8 cellular contexts compared by ENCODE assay signal in genomic region chr1:59947047-59947938, GRCh38. TPM values are rescaled to one million over a fixed set of nuclear protein-coding genes. Genes with fewer than 3 reads are reported as not detected.
DNase-seq lines count a peak whose midpoint lies in the region; ATAC-seq and TF ChIP-seq lines count a peak whose summit lies in the region.

No MANE protein-coding gene starts in this region.

- 5% methylated on average over 6 of the region's 6 CpGs for WGBS in upper lobe of left lung, 2 donors

- H3K9me3 Mint-ChIP-seq in natural killer cell treated with Interleukin-12 subunit alpha and Interleukin-12 subunit beta and Interleukin-15 and Interleukin-18, amount 100 ng/mL, for 72 hours = no peaks in the 10 kb centered on the region

- TF ChIP-seq POLR2A in upper lobe of left lung (IDR thresholded peaks at IDR 0.05) = no peak

- H3K27me3 ChIP-seq in upper lobe of left lung = no peaks in the 10 kb centered on the region

- H3K36me3 ChIP-seq in upper lobe of left lung = no peaks in the 10 kb centered on the region

- peak; percentile 91 for ATAC-seq in GM19438 (IDR thresholded peaks at IDR 0.05; ENCODE audit: low read depth, unreplicated experiment)
- peak; percentile 88 for ATAC-seq in HG03442 (IDR thresholded peaks at IDR 0.05; ENCODE audit: unreplicated experiment)
- peak; percentile 69 to 75 for ATAC-seq in natural killer cell treated with Interleukin-12 subunit alpha and Interleukin-12 subunit beta and Interleukin-15 and Interleukin-18, amount 100 ng/mL, for 72 hours
- ATAC-seq in upper lobe of left lung (ENCODE audit: low FRiP score in 2 of 2) = peak; percentile 85 to 94

- H3K27me3 Mint-ChIP-seq in natural killer cell treated with Interleukin-12 subunit alpha and Interleukin-12 subunit beta and Interleukin-15 and Interleukin-18, amount 100 ng/mL, for 72 hours = peaks cover 13 to 14% of the 10 kb centered on the region in 2 donors

- no peak for TF ChIP-seq EP300 in upper lobe of left lung (IDR thresholded peaks at IDR 0.05)

- no peak overlapping the region for H3K4me3 ChIP-seq in upper lobe of left lung

- H3K27ac Mint-ChIP-seq in natural killer cell treated with Interleukin-12 subunit alpha and Interleukin-12 subunit beta and Interleukin-15 and Interleukin-18, amount 100 ng/mL, for 72 hours = no peak overlapping the region

- H3K9me3 ChIP-seq in upper lobe of left lung = no peaks in the 10 kb centered on the region

- no peaks in the 10 kb centered on the region for H3K4me1 ChIP-seq in upper lobe of left lung

- no peak overlapping the region for H3K4me3 Mint-ChIP-seq in natural killer cell treated with Interleukin-12 subunit alpha and Interleukin-12 subunit beta and Interleukin-15 and Interleukin-18, amount 100 ng/mL, for 72 hours

- peak; percentile 66 to 88 (median 82) for TF ChIP-seq CTCF in upper lobe of left lung (IDR thresholded peaks at IDR 0.05)

- DNase-seq in DMS 273 treated with DMSO at 0.1 percent for 48 hours (lab: John Stamatoyannopoulos, UW) (peak; percentile 22), NCI-H82 (lab: John Stamatoyannopoulos, UW) (peak; percentile 84), fibroblast of gingiva (ENCODE audit: low read depth) (peak; percentile 56), upper lobe of left lung (peak in 1 of 2 donors; percentile 60)
- peak; percentile 19 for DNase-seq in activated CD8-positive, alpha-beta memory T cell treated with anti-CD3 and anti-CD28 coated beads, Interleukin-2, amount 50 U/mL, for 1 hour (ENCODE audit: extremely low read depth)
- DNase-seq in natural killer cell treated with Interleukin-12 subunit alpha and Interleukin-12 subunit beta and Interleukin-15 and Interleukin-18, amount 100 ng/mL, for 72 hours (ENCODE audit: low spot score) = no peak

- H3K27ac ChIP-seq in upper lobe of left lung = no peak overlapping the region

- no peaks in the 10 kb centered on the region for H3K4me1 Mint-ChIP-seq in natural killer cell treated with Interleukin-12 subunit alpha and Interleukin-12 subunit beta and Interleukin-15 and Interleukin-18, amount 100 ng/mL, for 72 hours (ENCODE audit: low read depth in 2 of 2)

- H3K36me3 Mint-ChIP-seq in natural killer cell treated with Interleukin-12 subunit alpha and Interleukin-12 subunit beta and Interleukin-15 and Interleukin-18, amount 100 ng/mL, for 72 hours = no peaks in the 10 kb centered on the region

RNA-seq across cellular contexts. Expression of gene CYP2J2, which starts 20.7 kb away (rescaled TPM):
- total RNA-seq in natural killer cell treated with Interleukin-12 subunit alpha and Interleukin-12 subunit beta and Interleukin-15 and Interleukin-18, amount 100 ng/mL, for 72 hours = not detected
- 10 to 100 TPM in 1 of 6 donors, 1 to 10 TPM in 5; 1.4 to 13.1 (median 1.8) TPM for total RNA-seq in upper lobe of left lung
